21 cellular contexts compared by ENCODE assay signal in the genomic region with DNA sequence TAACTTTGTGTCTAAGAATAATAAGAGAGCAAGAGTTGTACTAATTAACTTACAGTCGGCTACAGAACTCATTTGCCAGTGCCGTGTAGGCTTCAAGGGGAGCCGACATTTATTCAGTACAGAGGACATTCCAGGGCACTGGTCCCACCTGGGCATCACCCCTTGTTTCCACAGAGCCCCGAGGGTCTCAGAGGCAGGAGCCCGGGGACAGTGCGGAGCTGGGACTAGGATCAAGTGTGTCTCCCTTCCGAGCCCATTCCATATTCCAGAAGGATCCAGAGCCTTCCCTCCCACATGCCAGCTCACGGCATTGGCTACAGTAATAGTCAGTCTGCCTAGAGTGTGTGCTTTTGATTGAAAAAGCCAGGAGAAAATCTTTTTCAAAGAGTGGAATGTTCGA.
"Had no signal": no experiment of that assay in that cellular context is flagged by ENCODE, and none has a peak within 500 bp of the region (broad histone marks: within the 10 kb centered on the region; RNA-seq: fewer than 3 reads in every experiment).

No MANE protein-coding gene starts in this region.

- DNase-seq: activated CD4-positive, alpha-beta T cell treated with anti-CD3 and anti-CD28 coated beads, Interleukin-2, amount 10 ng/mL, durations not matched to agents 7 days and 5 days; activated CD8-positive, alpha-beta memory T cell treated with anti-CD3 and anti-CD28 coated beads, Interleukin-2, amount 10 ng/mL, durations not matched to agents 7 days and 5 days; activated CD8-positive, alpha-beta T cell treated with anti-CD3 and anti-CD28 coated beads for 36 hours; activated gamma-delta T cell treated with Interleukin-2 at 50 U/mL for 16 hours; activated T-cell treated with anti-CD3 and anti-CD28 coated beads for 4 hours; brain microvascular endothelial cell; central memory CD4-positive, alpha-beta T cell; effector memory CD4-positive, alpha-beta T cell; foreskin keratinocyte; hypothalamus; nephron progenitor cell; occipital lobe; stimulated activated CD4-positive, alpha-beta T cell treated with anti-CD3 and anti-CD28 coated beads, Interleukin-1b, Interleukin-23, amount 100 ng/mL, for 48 hours; stimulated activated naive CD8-positive, alpha-beta T cell treated with anti-CD3 and anti-CD28 coated beads, Interleukin-15, amount 100 ng/mL, for 72 hours had no signal

- H3K4me3 ChIP-seq: adrenal gland, ascending aorta, tibial artery had no signal

- H3K4me1 ChIP-seq: adrenal gland, ascending aorta had no signal

- H3K9me3 ChIP-seq: adrenal gland, ascending aorta, tibial artery had no signal

- ATAC-seq: activated CD4-positive, CD25-positive, alpha-beta regulatory T cell treated with anti-CD3 and anti-CD28 coated beads, Interleukin-2, amount 50 U/mL, for 24 hours; activated CD8-positive, alpha-beta memory T cell treated with anti-CD3 and anti-CD28 coated beads, Interleukin-2, amount 10 ng/mL, durations not matched to agents 7 days and 5 days; activated CD8-positive, alpha-beta T cell treated with anti-CD3 and anti-CD28 coated beads for 36 hours; foreskin keratinocyte; SK-N-SH treated with all-trans-retinoic acid at 6 μM for 48 hours; stimulated activated effector memory CD8-positive, alpha-beta T cell treated with anti-CD3 and anti-CD28 coated beads, Interleukin-12 subunit alpha, Interleukin-12 subunit beta, amount 100 ng/mL, for 72 hours; stimulated activated naive CD8-positive, alpha-beta T cell treated with anti-CD3 and anti-CD28 coated beads, Interleukin-15, amount 100 ng/mL, for 72 hours had no signal

- H3K27ac ChIP-seq: adrenal gland, ascending aorta, brain microvascular endothelial cell, foreskin keratinocyte, tibial artery, VCaP had no signal

- H3K36me3 ChIP-seq: adrenal gland, ascending aorta, brain microvascular endothelial cell, tibial artery had no signal

- H3K27me3 ChIP-seq: ascending aorta, brain microvascular endothelial cell, foreskin keratinocyte had no signal
